11 cellular contexts compared by ENCODE assay signal in genomic region chr20:3041818-3042504, GRCh38. TPM values are rescaled to one million over a fixed set of nuclear protein-coding genes. Genes with fewer than 3 reads are reported as not detected.
DNase-seq lines count a peak whose midpoint lies in the region; ATAC-seq and TF ChIP-seq lines count a peak whose summit lies in the region.
"Had no signal": no experiment of that assay in that cellular context is flagged by ENCODE, and none has a peak within 500 bp of the region (broad histone marks: within the 10 kb centered on the region; RNA-seq: fewer than 3 reads in every experiment).

No MANE protein-coding gene starts in this region.

- in situ Hi-C loops in mammary epithelial cell (cut with MboI; ENCODE audit: low sequenced_read_pairs in 2 of 2), result no loop called here

- H3K27ac ChIP-seq in breast epithelium, result peak overlapping the region; percentile 67 to 86
- H3K27ac ChIP-seq in mammary epithelial cell (ENCODE audit: insufficient read depth, low read depth, low read length), result no peak overlapping the region
- H3K27ac ChIP-seq in tibial nerve, result peak overlapping the region; percentile 66 to 97 (median 72)

- 71% methylated on average over 13 of the region's 13 CpGs for WGBS in mammary epithelial cell (ENCODE audit: low coverage, missing lambda C conversion rate)
- WGBS in tibial nerve, 2 donors, result 41 to 45% methylated on average over 13 of the region's 13 CpGs

- dilution Hi-C loops in mammary epithelial cell (cut with HindIII; ENCODE audit: low sequenced_read_pairs), result no loop called here

- no peak for TF ChIP-seq EP300 in tibial nerve (IDR thresholded peaks at IDR 0.05)

- H3K4me2 ChIP-seq in mammary epithelial cell (ENCODE audit: insufficient read depth, low read depth, low read length), result no peak overlapping the region

- no peak for DNase-seq in breast epithelium (ENCODE audit: low spot score in 2 of 2)
- DNase-seq in mammary epithelial cell, result no peak
- DNase-seq in astrocyte of the hippocampus (ENCODE audit: low read depth, low spot score), result peak; percentile 23
- DNase-seq in left lobe of liver (ENCODE audit: low spot score), result peak; percentile 60
- DNase-seq in tibial nerve (ENCODE audit: low spot score in 2 of 2), result no peak
- DNase-seq in SHP77 (lab: John Stamatoyannopoulos, UW), result no peak
- DNase-seq in NCI-H128 (lab: John Stamatoyannopoulos, UW; ENCODE audit: unreplicated experiment), result no peak
- DNase-seq: occipital lobe had no signal

- no peak overlapping the region for H2AFZ ChIP-seq in mammary epithelial cell (ENCODE audit: low read depth, low read length)

- intact Hi-C loops in breast epithelium (cut with DNase I; ENCODE audit: low total_unique reads), result no loop called here
- intact Hi-C loops in mammary epithelial cell (cut with micrococcal nuclease), result no loop called here

- no peak overlapping the region for H3K9ac ChIP-seq in mammary epithelial cell (ENCODE audit: insufficient read depth, low read length)

- BruUV-seq in mammary epithelial cell (replicated peaks; lab: Mats Ljungman, UMichigan), result no TSS peak

- no peaks in the 10 kb centered on the region for H4K20me1 ChIP-seq in mammary epithelial cell (ENCODE audit: insufficient read depth, low read length)

- ATAC-seq in left lobe of liver (peak; percentile 2), HG02970 (IDR thresholded peaks at IDR 0.05; ENCODE audit: low FRiP score, unreplicated experiment) (no peak)

- no peaks in the 10 kb centered on the region for H3K9me3 ChIP-seq in breast epithelium
- H3K9me3 ChIP-seq in mammary epithelial cell (replicated peaks; ENCODE audit: insufficient read depth, low read length), result no peaks in the 10 kb centered on the region
- no peaks in the 10 kb centered on the region for H3K9me3 ChIP-seq in tibial nerve

- H3K79me2 ChIP-seq in mammary epithelial cell (ENCODE audit: insufficient read depth, low read length), result peaks cover 10% of the 10 kb centered on the region

- H3K4me3 ChIP-seq in breast epithelium, result peak overlapping the region in 1 of 3 donors; percentile 43
- H3K4me3 ChIP-seq in mammary epithelial cell (replicated peaks in 1 of 3; ENCODE audit: insufficient read depth in 1 of 3, low read depth in 2 of 3, low read length in 3 of 3), result no peak overlapping the region
- H3K4me3 ChIP-seq in tibial nerve, result no peak overlapping the region

- no peak for TF ChIP-seq CTCF in breast epithelium (IDR thresholded peaks at IDR 0.05)
- no peak for TF ChIP-seq CTCF in mammary epithelial cell (conservative IDR thresholded peaks at IDR 0.05 in 1 of 2, IDR thresholded peaks at IDR 0.05 in 1 of 2; ENCODE audit: extremely low read depth in 1 of 2, insufficient read depth in 1 of 2, low read depth in 1 of 2, low read length in 2 of 2)
- TF ChIP-seq CTCF in tibial nerve (IDR thresholded peaks at IDR 0.05), result no peak

- H3K27me3 ChIP-seq in breast epithelium (no peaks in the 10 kb centered on the region), mammary epithelial cell (ENCODE audit: insufficient read depth, low read length) (no peaks in the 10 kb centered on the region), tibial nerve (no peaks in the 10 kb centered on the region)

- CTCF ChIA-PET in mammary epithelial cell (lab: Charles Lee; ENCODE audit: low non-redundant PET), result no interaction called here

- H3K4me1 ChIP-seq in breast epithelium, result peaks cover 2 to 3% of the 10 kb centered on the region in 2 donors
- peaks cover 5% of the 10 kb centered on the region for H3K4me1 ChIP-seq in mammary epithelial cell (ENCODE audit: insufficient read depth, low read length)
- H3K4me1 ChIP-seq in tibial nerve, result peaks cover 0 to 41% (median 20%) of the 10 kb centered on the region in 4 donors

- H3K36me3 ChIP-seq in breast epithelium (peaks cover 5% of the 10 kb centered on the region), mammary epithelial cell (ENCODE audit: insufficient read depth, low read length) (peaks cover 7% of the 10 kb centered on the region), tibial nerve (peaks cover 0 to 38% (median 0%) of the 10 kb centered on the region in 3 donors)

- TF ChIP-seq POLR2A in breast epithelium (IDR thresholded peaks at IDR 0.05) (no peak), tibial nerve (IDR thresholded peaks at IDR 0.05) (no peak)

RNA-seq across cellular contexts. Expression of gene GNRH2, which starts 1.5 kb away (rescaled TPM):
- total RNA-seq in breast epithelium, result not detected
- total RNA-seq in mammary epithelial cell, result under 1 TPM in 1 of 2 donors, not detected in 1; 0.42 TPM
- not detected for polyA plus RNA-seq in mammary epithelial cell
- polyA minus RNA-seq in mammary epithelial cell, result not detected
- 1.6 TPM for total RNA-seq in left lobe of liver
- total RNA-seq in tibial nerve, result 1 to 10 TPM in 1 of 4 donors, not detected in 3; 4.6 TPM
- total RNA-seq: cerebellum, occipital lobe, subcutaneous adipose tissue had no signal

RNA-seq across cellular contexts. Expression of gene MRPS26, which starts 3.9 kb away (rescaled TPM):
- total RNA-seq in breast epithelium (10 to 100 TPM; 34.4 to 50.8 (median 44.9) TPM), mammary epithelial cell (10 to 100 TPM; 25.3 to 54.7 TPM), left lobe of liver (48.3 TPM), tibial nerve (10 to 100 TPM; 43.2 to 87.9 (median 59.5) TPM)
- 55.9 TPM for polyA plus RNA-seq in mammary epithelial cell
- polyA minus RNA-seq in mammary epithelial cell, result 3.5 TPM

RNA-seq across cellular contexts. Expression of gene OXT, which starts 29.5 kb away (rescaled TPM):
- total RNA-seq in breast epithelium (1 to 10 TPM in 1 of 3 donors, not detected in 2; 4.5 TPM), mammary epithelial cell (not detected), left lobe of liver (8.4 TPM), tibial nerve (1 to 10 TPM in 1 of 4 donors, not detected in 3; 1.8 TPM)
- not detected for polyA plus RNA-seq in mammary epithelial cell
- not detected for polyA minus RNA-seq in mammary epithelial cell
- total RNA-seq: cerebellum, occipital lobe had no signal

RNA-seq across cellular contexts. Expression of gene AVP, which starts 42.6 kb away (rescaled TPM):
- total RNA-seq in breast epithelium (not detected), mammary epithelial cell (not detected), left lobe of liver (not detected), tibial nerve (not detected)
- polyA plus RNA-seq in mammary epithelial cell, result not detected
- polyA minus RNA-seq in mammary epithelial cell, result not detected
- total RNA-seq: cerebellum, occipital lobe had no signal

Comparison
In these comparisons a context has a peak if more than half of its experiments do, and no peak if none do; other contexts are left out.
1. DNase-seq: peak in astrocyte of the hippocampus (single experiment) and left lobe of liver (single experiment); none in breast epithelium (0 of 2), mammary epithelial cell (single experiment), tibial nerve (0 of 2), SHP77 (0 of 2) and NCI-H128 (single experiment).